ENCODE assay signal across 1 cellular context in the genomic region with DNA sequence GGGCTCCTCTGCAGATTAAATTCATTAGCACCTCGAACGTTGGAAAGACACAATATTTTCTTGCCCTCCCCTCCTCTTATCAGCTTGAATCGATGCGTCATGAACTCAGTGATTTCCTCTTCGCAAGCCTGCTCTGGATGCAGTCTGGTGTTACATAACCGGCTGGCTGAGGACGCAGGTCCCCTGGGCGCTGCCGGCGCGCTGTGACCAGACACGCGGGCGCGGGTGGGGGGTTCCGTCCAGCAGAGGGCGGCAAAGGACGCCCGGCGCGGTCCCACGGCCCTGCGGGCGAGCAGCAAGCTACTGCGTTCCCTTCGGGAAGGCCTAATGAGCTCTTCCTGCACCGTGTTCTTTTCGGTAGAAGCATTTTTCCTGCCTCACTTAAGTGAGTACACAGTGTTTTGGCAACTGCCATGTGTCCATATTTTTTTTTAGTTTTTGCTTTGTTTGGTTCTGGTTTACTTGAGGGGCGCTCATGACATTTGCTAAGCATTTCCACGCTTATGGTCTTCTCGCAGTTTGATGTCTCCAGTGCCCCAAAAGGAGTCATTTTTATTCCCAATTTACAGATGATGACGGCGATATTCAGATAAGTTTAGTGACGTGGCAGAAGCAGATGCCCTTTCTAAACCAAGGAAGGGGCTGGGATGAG.
TF ChIP-seq lines count a peak whose summit lies in the region.

No MANE protein-coding gene starts in this region.

TF ChIP-seq in HepG2, 621 proteins besides CTCF, POLR2A, EP300 and RAD21 (continued from another document and continues in another):
- TF ChIP-seq, protein P1, sequence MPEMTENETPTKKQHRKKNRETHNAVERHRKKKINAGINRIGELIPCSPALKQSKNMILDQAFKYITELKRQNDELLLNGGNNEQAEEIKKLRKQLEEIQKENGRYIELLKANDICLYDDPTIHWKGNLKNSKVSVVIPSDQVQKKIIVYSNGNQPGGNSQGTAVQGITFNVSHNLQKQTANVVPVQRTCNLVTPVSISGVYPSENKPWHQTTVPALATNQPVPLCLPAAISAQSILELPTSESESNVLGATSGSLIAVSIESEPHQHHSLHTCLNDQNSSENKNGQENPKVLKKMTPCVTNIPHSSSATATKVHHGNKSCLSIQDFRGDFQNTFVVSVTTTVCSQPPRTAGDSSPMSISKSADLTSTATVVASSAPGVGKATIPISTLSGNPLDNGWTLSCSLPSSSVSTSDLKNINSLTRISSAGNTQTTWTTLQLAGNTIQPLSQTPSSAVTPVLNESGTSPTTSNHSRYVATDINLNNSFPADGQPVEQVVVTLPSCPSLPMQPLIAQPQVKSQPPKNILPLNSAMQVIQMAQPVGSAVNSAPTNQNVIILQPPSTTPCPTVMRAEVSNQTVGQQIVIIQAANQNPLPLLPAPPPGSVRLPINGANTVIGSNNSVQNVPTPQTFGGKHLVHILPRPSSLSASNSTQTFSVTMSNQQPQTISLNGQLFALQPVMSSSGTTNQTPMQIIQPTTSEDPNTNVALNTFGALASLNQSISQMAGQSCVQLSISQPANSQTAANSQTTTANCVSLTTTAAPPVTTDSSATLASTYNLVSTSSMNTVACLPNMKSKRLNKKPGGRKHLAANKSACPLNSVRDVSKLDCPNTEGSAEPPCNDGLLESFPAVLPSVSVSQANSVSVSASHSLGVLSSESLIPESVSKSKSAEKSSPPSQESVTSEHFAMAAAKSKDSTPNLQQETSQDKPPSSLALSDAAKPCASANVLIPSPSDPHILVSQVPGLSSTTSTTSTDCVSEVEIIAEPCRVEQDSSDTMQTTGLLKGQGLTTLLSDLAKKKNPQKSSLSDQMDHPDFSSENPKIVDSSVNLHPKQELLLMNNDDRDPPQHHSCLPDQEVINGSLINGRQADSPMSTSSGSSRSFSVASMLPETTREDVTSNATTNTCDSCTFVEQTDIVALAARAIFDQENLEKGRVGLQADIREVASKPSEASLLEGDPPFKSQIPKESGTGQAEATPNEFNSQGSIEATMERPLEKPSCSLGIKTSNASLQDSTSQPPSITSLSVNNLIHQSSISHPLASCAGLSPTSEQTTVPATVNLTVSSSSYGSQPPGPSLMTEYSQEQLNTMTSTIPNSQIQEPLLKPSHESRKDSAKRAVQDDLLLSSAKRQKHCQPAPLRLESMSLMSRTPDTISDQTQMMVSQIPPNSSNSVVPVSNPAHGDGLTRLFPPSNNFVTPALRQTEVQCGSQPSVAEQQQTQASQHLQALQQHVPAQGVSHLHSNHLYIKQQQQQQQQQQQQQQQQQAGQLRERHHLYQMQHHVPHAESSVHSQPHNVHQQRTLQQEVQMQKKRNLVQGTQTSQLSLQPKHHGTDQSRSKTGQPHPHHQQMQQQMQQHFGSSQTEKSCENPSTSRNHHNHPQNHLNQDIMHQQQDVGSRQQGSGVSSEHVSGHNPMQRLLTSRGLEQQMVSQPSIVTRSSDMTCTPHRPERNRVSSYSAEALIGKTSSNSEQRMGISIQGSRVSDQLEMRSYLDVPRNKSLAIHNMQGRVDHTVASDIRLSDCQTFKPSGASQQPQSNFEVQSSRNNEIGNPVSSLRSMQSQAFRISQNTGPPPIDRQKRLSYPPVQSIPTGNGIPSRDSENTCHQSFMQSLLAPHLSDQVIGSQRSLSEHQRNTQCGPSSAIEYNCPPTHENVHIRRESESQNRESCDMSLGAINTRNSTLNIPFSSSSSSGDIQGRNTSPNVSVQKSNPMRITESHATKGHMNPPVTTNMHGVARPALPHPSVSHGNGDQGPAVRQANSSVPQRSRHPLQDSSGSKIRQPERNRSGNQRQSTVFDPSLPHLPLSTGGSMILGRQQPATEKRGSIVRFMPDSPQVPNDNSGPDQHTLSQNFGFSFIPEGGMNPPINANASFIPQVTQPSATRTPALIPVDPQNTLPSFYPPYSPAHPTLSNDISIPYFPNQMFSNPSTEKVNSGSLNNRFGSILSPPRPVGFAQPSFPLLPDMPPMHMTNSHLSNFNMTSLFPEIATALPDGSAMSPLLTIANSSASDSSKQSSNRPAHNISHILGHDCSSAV (CRISPR knock-in tag; IDR thresholded peaks at IDR 0.05; ENCODE audit: borderline replicate concordance): no peak
- TF ChIP-seq MAFF (IDR thresholded peaks at IDR 0.05; ENCODE audit: low read depth, low read length) (no peak), ZNF10 (CRISPR knock-in tag; IDR thresholded peaks at IDR 0.05; ENCODE audit: borderline replicate concordance, low read depth) (no peak), ZNF768 (CRISPR knock-in tag; IDR thresholded peaks at IDR 0.05) (peak; percentile 64; the same call in 1 of the 2 replicates), HES4 (CRISPR knock-in tag; IDR thresholded peaks at IDR 0.05; ENCODE audit: borderline replicate concordance) (peak; percentile 59; the same call in 1 of the 2 replicates), ZNF614 (CRISPR knock-in tag; IDR thresholded peaks at IDR 0.05; ENCODE audit: borderline replicate concordance) (peak; percentile 84), TCF12 (IDR thresholded peaks at IDR 0.05) (no peak), TCF12 (CRISPR knock-in tag; IDR thresholded peaks at IDR 0.05) (no peak), SALL2 (CRISPR knock-in tag; IDR thresholded peaks at IDR 0.05) (peak; percentile 67; the same call in 1 of the 2 replicates), ZNF607 (CRISPR knock-in tag; IDR thresholded peaks at IDR 0.05; ENCODE audit: borderline replicate concordance) (0 out of 2 replicates have a peak, but pooled peaks have one; percentile 61), TGIF2 (CRISPR knock-in tag; IDR thresholded peaks at IDR 0.05) (no peak), BHLHE40 (IDR thresholded peaks at IDR 0.05; ENCODE audit: low read length) (no peak), HNRNPH1 (optimal IDR thresholded peaks at IDR 0.05; ENCODE audit: low read depth, low read length) (no peak), ZNF589 (CRISPR knock-in tag; conservative IDR thresholded peaks at IDR 0.05) (no peak), CCDC6 (CRISPR knock-in tag; IDR thresholded peaks at IDR 0.05) (0 out of 2 replicates have a peak, but pooled peaks have one; percentile 83), ZNF256 (CRISPR knock-in tag; conservative IDR thresholded peaks at IDR 0.05) (no peak), ZBTB20 (CRISPR knock-in tag; IDR thresholded peaks at IDR 0.05; ENCODE audit: borderline replicate concordance, low read depth) (no peak), ASH2L (IDR thresholded peaks at IDR 0.05; ENCODE audit: insufficient read length, low read depth, low read length) (peak; percentile 24), FOXK2 (IDR thresholded peaks at IDR 0.05) (no peak), ZNF766 (CRISPR knock-in tag; IDR thresholded peaks at IDR 0.05; ENCODE audit: borderline replicate concordance) (peak; percentile 77; the same call in 1 of the 2 replicates), LCORL (IDR thresholded peaks at IDR 0.05) (no peak), LCORL (CRISPR knock-in tag; IDR thresholded peaks at IDR 0.05) (peak; percentile 82)
- TF ChIP-seq, protein P2, sequence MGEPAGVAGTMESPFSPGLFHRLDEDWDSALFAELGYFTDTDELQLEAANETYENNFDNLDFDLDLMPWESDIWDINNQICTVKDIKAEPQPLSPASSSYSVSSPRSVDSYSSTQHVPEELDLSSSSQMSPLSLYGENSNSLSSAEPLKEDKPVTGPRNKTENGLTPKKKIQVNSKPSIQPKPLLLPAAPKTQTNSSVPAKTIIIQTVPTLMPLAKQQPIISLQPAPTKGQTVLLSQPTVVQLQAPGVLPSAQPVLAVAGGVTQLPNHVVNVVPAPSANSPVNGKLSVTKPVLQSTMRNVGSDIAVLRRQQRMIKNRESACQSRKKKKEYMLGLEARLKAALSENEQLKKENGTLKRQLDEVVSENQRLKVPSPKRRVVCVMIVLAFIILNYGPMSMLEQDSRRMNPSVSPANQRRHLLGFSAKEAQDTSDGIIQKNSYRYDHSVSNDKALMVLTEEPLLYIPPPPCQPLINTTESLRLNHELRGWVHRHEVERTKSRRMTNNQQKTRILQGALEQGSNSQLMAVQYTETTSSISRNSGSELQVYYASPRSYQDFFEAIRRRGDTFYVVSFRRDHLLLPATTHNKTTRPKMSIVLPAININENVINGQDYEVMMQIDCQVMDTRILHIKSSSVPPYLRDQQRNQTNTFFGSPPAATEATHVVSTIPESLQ (CRISPR knock-in tag; conservative IDR thresholded peaks at IDR 0.05): no peak
- TF ChIP-seq, protein P3, sequence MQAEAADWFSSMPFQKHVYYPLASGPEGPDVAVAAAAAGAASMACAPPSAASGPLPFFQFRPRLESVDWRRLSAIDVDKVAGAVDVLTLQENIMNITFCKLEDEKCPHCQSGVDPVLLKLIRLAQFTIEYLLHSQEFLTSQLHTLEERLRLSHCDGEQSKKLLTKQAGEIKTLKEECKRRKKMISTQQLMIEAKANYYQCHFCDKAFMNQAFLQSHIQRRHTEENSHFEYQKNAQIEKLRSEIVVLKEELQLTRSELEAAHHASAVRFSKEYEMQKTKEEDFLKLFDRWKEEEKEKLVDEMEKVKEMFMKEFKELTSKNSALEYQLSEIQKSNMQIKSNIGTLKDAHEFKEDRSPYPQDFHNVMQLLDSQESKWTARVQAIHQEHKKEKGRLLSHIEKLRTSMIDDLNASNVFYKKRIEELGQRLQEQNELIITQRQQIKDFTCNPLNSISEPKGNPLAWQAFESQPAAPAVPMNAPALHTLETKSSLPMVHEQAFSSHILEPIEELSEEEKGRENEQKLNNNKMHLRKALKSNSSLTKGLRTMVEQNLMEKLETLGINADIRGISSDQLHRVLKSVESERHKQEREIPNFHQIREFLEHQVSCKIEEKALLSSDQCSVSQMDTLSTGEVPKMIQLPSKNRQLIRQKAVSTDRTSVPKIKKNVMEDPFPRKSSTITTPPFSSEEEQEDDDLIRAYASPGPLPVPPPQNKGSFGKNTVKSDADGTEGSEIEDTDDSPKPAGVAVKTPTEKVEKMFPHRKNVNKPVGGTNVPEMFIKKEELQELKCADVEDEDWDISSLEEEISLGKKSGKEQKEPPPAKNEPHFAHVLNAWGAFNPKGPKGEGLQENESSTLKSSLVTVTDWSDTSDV (CRISPR knock-in tag; IDR thresholded peaks at IDR 0.05): no peak
- TF ChIP-seq, protein P4, sequence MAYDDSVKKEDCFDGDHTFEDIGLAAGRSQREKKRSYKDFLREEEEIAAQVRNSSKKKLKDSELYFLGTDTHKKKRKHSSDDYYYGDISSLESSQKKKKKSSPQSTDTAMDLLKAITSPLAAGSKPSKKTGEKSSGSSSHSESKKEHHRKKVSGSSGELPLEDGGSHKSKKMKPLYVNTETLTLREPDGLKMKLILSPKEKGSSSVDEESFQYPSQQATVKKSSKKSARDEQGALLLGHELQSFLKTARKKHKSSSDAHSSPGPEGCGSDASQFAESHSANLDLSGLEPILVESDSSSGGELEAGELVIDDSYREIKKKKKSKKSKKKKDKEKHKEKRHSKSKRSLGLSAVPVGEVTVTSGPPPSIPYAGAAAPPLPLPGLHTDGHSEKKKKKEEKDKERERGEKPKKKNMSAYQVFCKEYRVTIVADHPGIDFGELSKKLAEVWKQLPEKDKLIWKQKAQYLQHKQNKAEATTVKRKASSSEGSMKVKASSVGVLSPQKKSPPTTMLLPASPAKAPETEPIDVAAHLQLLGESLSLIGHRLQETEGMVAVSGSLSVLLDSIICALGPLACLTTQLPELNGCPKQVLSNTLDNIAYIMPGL (CRISPR knock-in tag; IDR thresholded peaks at IDR 0.05; ENCODE audit: borderline replicate concordance in 1 of 2, low read depth in 1 of 2): peak; percentile 79 to 83
- TF ChIP-seq, protein P5, sequence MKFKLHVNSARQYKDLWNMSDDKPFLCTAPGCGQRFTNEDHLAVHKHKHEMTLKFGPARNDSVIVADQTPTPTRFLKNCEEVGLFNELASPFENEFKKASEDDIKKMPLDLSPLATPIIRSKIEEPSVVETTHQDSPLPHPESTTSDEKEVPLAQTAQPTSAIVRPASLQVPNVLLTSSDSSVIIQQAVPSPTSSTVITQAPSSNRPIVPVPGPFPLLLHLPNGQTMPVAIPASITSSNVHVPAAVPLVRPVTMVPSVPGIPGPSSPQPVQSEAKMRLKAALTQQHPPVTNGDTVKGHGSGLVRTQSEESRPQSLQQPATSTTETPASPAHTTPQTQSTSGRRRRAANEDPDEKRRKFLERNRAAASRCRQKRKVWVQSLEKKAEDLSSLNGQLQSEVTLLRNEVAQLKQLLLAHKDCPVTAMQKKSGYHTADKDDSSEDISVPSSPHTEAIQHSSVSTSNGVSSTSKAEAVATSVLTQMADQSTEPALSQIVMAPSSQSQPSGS (CRISPR knock-in tag; IDR thresholded peaks at IDR 0.05): no peak
- TF ChIP-seq, protein P6, sequence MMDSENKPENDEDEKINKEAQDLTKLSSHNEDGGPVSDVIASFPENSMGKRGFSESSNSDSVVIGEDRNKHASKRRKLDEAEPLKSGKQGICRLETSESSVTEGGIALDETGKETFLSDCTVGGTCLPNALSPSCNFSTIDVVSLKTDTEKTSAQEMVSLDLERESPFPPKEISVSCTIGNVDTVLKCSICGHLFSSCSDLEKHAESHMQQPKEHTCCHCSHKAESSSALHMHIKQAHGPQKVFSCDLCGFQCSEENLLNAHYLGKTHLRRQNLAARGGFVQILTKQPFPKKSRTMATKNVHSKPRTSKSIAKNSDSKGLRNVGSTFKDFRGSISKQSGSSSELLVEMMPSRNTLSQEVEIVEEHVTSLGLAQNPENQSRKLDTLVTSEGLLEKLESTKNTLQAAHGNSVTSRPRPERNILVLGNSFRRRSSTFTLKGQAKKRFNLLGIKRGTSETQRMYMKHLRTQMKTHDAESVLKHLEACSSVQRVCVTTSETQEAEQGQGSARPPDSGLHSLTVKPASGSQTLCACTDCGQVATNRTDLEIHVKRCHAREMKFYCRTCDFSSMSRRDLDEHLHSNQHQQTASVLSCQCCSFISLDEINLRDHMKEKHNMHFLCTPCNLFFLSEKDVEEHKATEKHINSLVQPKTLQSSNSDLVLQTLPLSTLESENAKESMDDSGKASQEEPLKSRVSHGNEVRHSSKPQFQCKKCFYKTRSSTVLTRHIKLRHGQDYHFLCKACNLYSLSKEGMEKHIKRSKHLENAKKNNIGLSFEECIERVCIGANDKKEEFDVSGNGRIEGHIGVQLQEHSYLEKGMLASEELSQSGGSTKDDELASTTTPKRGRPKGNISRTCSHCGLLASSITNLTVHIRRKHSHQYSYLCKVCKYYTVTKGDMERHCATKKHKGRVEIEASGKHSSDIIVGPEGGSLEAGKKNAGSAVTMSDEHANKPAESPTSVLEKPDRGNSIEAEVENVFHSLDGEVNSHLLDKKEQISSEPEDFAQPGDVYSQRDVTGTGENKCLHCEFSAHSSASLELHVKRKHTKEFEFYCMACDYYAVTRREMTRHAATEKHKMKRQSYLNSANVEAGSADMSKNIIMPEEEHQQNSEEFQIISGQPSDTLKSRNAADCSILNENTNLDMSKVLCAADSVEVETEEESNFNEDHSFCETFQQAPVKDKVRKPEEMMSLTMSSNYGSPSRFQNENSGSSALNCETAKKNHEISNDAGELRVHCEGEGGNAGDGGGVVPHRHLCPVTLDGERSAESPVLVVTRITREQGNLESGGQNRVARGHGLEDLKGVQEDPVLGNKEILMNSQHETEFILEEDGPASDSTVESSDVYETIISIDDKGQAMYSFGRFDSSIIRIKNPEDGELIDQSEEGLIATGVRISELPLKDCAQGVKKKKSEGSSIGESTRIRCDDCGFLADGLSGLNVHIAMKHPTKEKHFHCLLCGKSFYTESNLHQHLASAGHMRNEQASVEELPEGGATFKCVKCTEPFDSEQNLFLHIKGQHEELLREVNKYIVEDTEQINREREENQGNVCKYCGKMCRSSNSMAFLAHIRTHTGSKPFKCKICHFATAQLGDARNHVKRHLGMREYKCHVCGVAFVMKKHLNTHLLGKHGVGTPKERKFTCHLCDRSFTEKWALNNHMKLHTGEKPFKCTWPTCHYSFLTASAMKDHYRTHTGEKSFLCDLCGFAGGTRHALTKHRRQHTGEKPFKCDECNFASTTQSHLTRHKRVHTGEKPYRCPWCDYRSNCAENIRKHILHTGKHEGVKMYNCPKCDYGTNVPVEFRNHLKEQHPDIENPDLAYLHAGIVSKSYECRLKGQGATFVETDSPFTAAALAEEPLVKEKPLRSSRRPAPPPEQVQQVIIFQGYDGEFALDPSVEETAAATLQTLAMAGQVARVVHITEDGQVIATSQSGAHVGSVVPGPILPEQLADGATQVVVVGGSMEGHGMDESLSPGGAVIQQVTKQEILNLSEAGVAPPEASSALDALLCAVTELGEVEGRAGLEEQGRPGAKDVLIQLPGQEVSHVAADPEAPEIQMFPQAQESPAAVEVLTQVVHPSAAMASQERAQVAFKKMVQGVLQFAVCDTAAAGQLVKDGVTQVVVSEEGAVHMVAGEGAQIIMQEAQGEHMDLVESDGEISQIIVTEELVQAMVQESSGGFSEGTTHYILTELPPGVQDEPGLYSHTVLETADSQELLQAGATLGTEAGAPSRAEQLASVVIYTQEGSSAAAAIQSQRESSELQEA (CRISPR knock-in tag; IDR thresholded peaks at IDR 0.05; ENCODE audit: not compliant biosample characterization): peak; percentile 72
